Comparison of ENCODE assay signal across 18 cellular contexts in the genomic region with DNA sequence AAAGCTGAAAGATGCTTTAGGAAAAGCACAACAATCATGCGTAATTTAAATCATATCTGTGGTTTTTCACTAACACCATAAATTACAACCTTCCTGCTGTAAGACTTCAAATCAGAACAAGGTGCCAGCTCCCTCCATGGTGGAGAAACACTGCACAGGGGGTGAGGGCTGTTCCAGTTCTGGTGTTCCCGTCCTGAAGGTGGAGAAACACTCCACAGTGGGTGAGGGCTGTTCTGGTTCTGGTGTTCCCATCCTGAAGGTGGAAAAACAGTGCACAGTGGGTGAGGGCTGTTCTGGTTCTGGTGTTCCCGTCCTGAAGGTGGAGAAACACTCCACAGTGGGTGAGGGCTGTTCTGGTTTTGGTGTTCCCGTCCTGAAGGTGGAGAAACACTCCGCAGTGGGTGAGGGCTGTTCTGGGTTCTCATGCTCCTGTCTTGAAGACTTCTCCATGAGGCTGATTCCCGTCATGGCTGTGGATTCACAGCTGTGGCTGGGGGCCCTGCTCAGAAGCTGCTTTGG. TPM values are rescaled to one million over a fixed set of nuclear protein-coding genes. Genes with fewer than 3 reads are reported as not detected.
DNase-seq lines count a peak whose midpoint lies in the region; ATAC-seq and TF ChIP-seq lines count a peak whose summit lies in the region.
"Had no signal": no experiment of that assay in that cellular context is flagged by ENCODE, and none has a peak within 500 bp of the region (broad histone marks: within the 10 kb centered on the region; RNA-seq: fewer than 3 reads in every experiment).

No MANE protein-coding gene starts in this region.

- TF ChIP-seq POLR2A in esophagus muscularis mucosa (IDR thresholded peaks at IDR 0.05; ENCODE audit: low read depth) = no peak

- H3K4me3 ChIP-seq in BLaER1 treated with 17β-estradiol and CSF1 and Interleukin-3, amounts not matched to agents 10 nM and 100 nM = no peak overlapping the region
- no peak overlapping the region for H3K4me3 ChIP-seq in KMS-11 (IDR thresholded peaks at IDR 0.05; ENCODE audit: insufficient read depth, low read depth, low read length)
- H3K4me3 ChIP-seq in esophagus muscularis mucosa = no peak overlapping the region

- no peaks in the 10 kb centered on the region for H3K27me3 ChIP-seq in BLaER1 treated with 17β-estradiol and CSF1 and Interleukin-3, amounts not matched to agents 10 nM and 100 nM
- H3K27me3 ChIP-seq in KMS-11 (ENCODE audit: insufficient read depth, low read depth) = no peaks in the 10 kb centered on the region
- H3K27me3 ChIP-seq in esophagus muscularis mucosa = peaks cover 0 to 58% (median 1%) of the 10 kb centered on the region in 4 donors

- H3K9me3 Mint-ChIP-seq in progenitor cell of endocrine pancreas (ENCODE audit: low read depth) = no peaks in the 10 kb centered on the region
- H3K9me3 Mint-ChIP-seq: CD4-positive, alpha-beta T cell had no signal

- peaks cover 0 to 22% (median 6%) of the 10 kb centered on the region in 11 experiments; a peak in 15 of 22 replicates for H3K36me3 ChIP-seq in BLaER1 treated with 17β-estradiol and CSF1 and Interleukin-3, amounts not matched to agents 10 nM and 100 nM
- H3K36me3 ChIP-seq in KMS-11 (ENCODE audit: insufficient read depth) (no peaks in the 10 kb centered on the region), esophagus muscularis mucosa (no peaks in the 10 kb centered on the region)

- H3K27ac ChIP-seq in BLaER1 treated with 17β-estradiol and CSF1 and Interleukin-3, amounts not matched to agents 10 nM and 100 nM = no peak overlapping the region
- no peak overlapping the region; the same call in 1 of the 2 replicates for H3K27ac ChIP-seq in KMS-11
- H3K27ac ChIP-seq in esophagus muscularis mucosa (replicated peaks in 1 of 4) = no peak overlapping the region

- DNase-seq in esophagus muscularis mucosa (ENCODE audit: extremely low spot score) = peak; percentile 90
- no peak for DNase-seq in progenitor cell of endocrine pancreas (ENCODE audit: low spot score, unreplicated experiment)
- no peak for DNase-seq in GOT3 (lab: John Stamatoyannopoulos, UW)
- DNase-seq in HCEC 1CT = no peak
- DNase-seq: AML-193; CD4-positive, alpha-beta T cell; KG1; NCI-H1048; NCI-H2029 treated with DMSO at 0.1 percent for 48 hours; NCI-H446; NCI-H69; SHP77; SK-N-SH had no signal

- 85% methylated on average over 6 of the region's 6 CpGs for WGBS in esophagus muscularis mucosa

- H3K4me1 ChIP-seq in BLaER1 treated with 17β-estradiol and CSF1 and Interleukin-3, amounts not matched to agents 10 nM and 100 nM = peaks cover 20 to 93% (median 84%) of the 10 kb centered on the region in 10 experiments
- H3K4me1 ChIP-seq in KMS-11 (ENCODE audit: low read depth, poor library complexity, severe bottlenecking) = peaks cover 90% of the 10 kb centered on the region
- H3K4me1 ChIP-seq in esophagus muscularis mucosa = no peaks in the 10 kb centered on the region

- H4K20me1 ChIP-seq in BLaER1 treated with 17β-estradiol and CSF1 and Interleukin-3, amounts not matched to agents 10 nM and 100 nM = peaks cover 0 to 78% (median 29%) of the 10 kb centered on the region in 11 experiments; a peak in 14 of 22 replicates
- no peaks in the 10 kb centered on the region for H4K20me1 ChIP-seq in KMS-11 (ENCODE audit: insufficient read depth)

- H3K79me2 ChIP-seq in KMS-11 (ENCODE audit: insufficient read depth, low read depth) = peaks cover 7% of the 10 kb centered on the region; the same call in 1 of the 2 replicates

- H3K36me3 Mint-ChIP-seq in progenitor cell of endocrine pancreas (ENCODE audit: insufficient read depth) = peaks cover 3% of the 10 kb centered on the region

- no peak overlapping the region for H2AFZ ChIP-seq in KMS-11 (ENCODE audit: low read depth)

- TF ChIP-seq CTCF in KMS-11 (conservative IDR thresholded peaks at IDR 0.05; ENCODE audit: low read depth, low read length) (no peak), esophagus muscularis mucosa (IDR thresholded peaks at IDR 0.05) (no peak), progenitor cell of endocrine pancreas (IDR thresholded peaks at IDR 0.05; ENCODE audit: unreplicated experiment) (no peak)

- intact Hi-C loops in esophagus muscularis mucosa (cut with DNase I) = no loop called here

- H3K27me3 Mint-ChIP-seq in progenitor cell of endocrine pancreas = no peaks in the 10 kb centered on the region

- peaks cover 15% of the 10 kb centered on the region for H3K4me1 Mint-ChIP-seq in progenitor cell of endocrine pancreas (ENCODE audit: low read depth)

- TF ChIP-seq EP300 in esophagus muscularis mucosa (IDR thresholded peaks at IDR 0.05) = no peak

- H3K4me2 ChIP-seq in BLaER1 treated with 17β-estradiol and CSF1 and Interleukin-3, amounts not matched to agents 10 nM and 100 nM = peak overlapping the region in 9 of 11 experiments; percentile 24 to 81 (median 63); a peak in 17 of 22 replicates
- H3K4me2 ChIP-seq in KMS-11 = peak overlapping the region; percentile 25; the same call in 1 of the 2 replicates
- H3K4me2 ChIP-seq: SK-N-SH had no signal

- no peak overlapping the region for H3K4me3 Mint-ChIP-seq in progenitor cell of endocrine pancreas (ENCODE audit: low read depth)
- H3K4me3 Mint-ChIP-seq: CD4-positive, alpha-beta T cell had no signal

- ATAC-seq in GM21576 (IDR thresholded peaks at IDR 0.05; ENCODE audit: unreplicated experiment) = no peak
- ATAC-seq: HCT116 had no signal

- peak overlapping the region; percentile 60 for H3K27ac Mint-ChIP-seq in progenitor cell of endocrine pancreas
- H3K27ac Mint-ChIP-seq: CD4-positive, alpha-beta T cell had no signal

- H3K9ac ChIP-seq in BLaER1 treated with 17β-estradiol and CSF1 and Interleukin-3, amounts not matched to agents 10 nM and 100 nM = no peak overlapping the region
- no peak overlapping the region for H3K9ac ChIP-seq in KMS-11
- H3K9ac ChIP-seq: SK-N-SH had no signal

- H3K9me3 ChIP-seq in BLaER1 treated with 17β-estradiol and CSF1 and Interleukin-3, amounts not matched to agents 10 nM and 100 nM (replicated peaks in 1 of 11) = no peaks in the 10 kb centered on the region
- no peaks in the 10 kb centered on the region for H3K9me3 ChIP-seq in esophagus muscularis mucosa
- H3K9me3 ChIP-seq: SK-N-SH had no signal

RNA-seq across cellular contexts. Expression of gene PLEKHG4B, which starts 12.9 kb away (rescaled TPM):
- total RNA-seq in esophagus muscularis mucosa (under 1 TPM in 2 of 4 donors, not detected in 2; under 0.01 to 0.46 TPM), progenitor cell of endocrine pancreas (56.8 and 59.5 TPM in 2 replicates)
- total RNA-seq: MCF 10A had no signal

Comparison
In these comparisons a context has a peak if more than half of its experiments do, and no peak if none do; other contexts are left out.
1. RNA of gene PLEKHG4B, which starts 12.9 kb away (total RNA-seq): 56.8 to 59.5 TPM in progenitor cell of endocrine pancreas; under 0.01 to 0.46 TPM in esophagus muscularis mucosa; every median in the first group is over 10 times any median in the second.